ENCODE assay signal across 8 cellular contexts in the genomic region with DNA sequence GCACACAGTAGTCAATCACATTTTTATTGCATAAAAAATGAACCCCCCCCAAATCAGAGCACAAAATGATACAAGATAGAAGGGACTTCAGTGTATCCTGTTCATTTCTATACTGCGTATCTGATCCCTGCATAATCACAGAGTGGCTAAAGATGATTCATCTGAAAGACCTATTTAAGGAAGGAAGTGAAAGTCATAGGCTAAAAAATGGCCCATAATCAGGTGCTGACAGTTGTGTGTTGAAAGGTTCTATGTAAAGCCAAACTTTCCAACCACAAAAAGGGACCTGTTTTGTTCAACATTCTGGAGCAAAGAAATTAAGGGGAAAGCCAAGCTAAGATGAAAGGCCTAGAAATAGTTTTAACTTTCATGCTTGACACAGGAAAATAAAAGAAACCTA.
DNase-seq lines count a peak whose midpoint lies in the region; ATAC-seq lines count a peak whose summit lies in the region.

No MANE protein-coding gene starts in this region.

- peaks cover 4% of the 10 kb centered on the region for H3K9me3 Mint-ChIP-seq in activated T-helper 17 cell treated with anti-CD3 and anti-CD28 coated beads, Interleukin-2, amount 50 U/mL, for 72 hours
- peaks cover 4% of the 10 kb centered on the region for H3K9me3 Mint-ChIP-seq in stimulated activated naive CD8-positive, alpha-beta T cell treated with anti-CD3 and anti-CD28 coated beads, Interleukin-15, Interleukin-2, amounts not matched to agents 100 ng/mL and 50 ng/mL, for 24 hours

- H3K4me1 Mint-ChIP-seq in activated T-helper 17 cell treated with anti-CD3 and anti-CD28 coated beads, Interleukin-2, amount 50 U/mL, for 72 hours: peaks cover 39% of the 10 kb centered on the region
- H3K4me1 Mint-ChIP-seq in stimulated activated naive CD8-positive, alpha-beta T cell treated with anti-CD3 and anti-CD28 coated beads, Interleukin-15, Interleukin-2, amounts not matched to agents 100 ng/mL and 50 ng/mL, for 24 hours (ENCODE audit: low read depth): peaks cover 61% of the 10 kb centered on the region

- peak overlapping the region; percentile 26 for H3K4me3 Mint-ChIP-seq in activated T-helper 17 cell treated with anti-CD3 and anti-CD28 coated beads, Interleukin-2, amount 50 U/mL, for 72 hours
- peak overlapping the region; percentile 41 for H3K4me3 Mint-ChIP-seq in stimulated activated naive CD8-positive, alpha-beta T cell treated with anti-CD3 and anti-CD28 coated beads, Interleukin-15, Interleukin-2, amounts not matched to agents 100 ng/mL and 50 ng/mL, for 24 hours

- H3K36me3 Mint-ChIP-seq in activated T-helper 17 cell treated with anti-CD3 and anti-CD28 coated beads, Interleukin-2, amount 50 U/mL, for 72 hours (ENCODE audit: low read depth): no peaks in the 10 kb centered on the region
- H3K36me3 Mint-ChIP-seq in stimulated activated naive CD8-positive, alpha-beta T cell treated with anti-CD3 and anti-CD28 coated beads, Interleukin-15, Interleukin-2, amounts not matched to agents 100 ng/mL and 50 ng/mL, for 24 hours (ENCODE audit: low read depth): peaks cover 2% of the 10 kb centered on the region

- ATAC-seq in GM21360 (IDR thresholded peaks at IDR 0.05; ENCODE audit: unreplicated experiment) (peak; percentile 93), HG03469 (IDR thresholded peaks at IDR 0.05; ENCODE audit: unreplicated experiment) (peak; percentile 93)
- peak; percentile 87 for ATAC-seq in activated T-helper 17 cell treated with anti-CD3 and anti-CD28 coated beads, Interleukin-2, amount 50 U/mL, for 72 hours (replicated peaks)

- H3K27me3 Mint-ChIP-seq in activated T-helper 17 cell treated with anti-CD3 and anti-CD28 coated beads, Interleukin-2, amount 50 U/mL, for 72 hours: no peaks in the 10 kb centered on the region
- H3K27me3 Mint-ChIP-seq in stimulated activated naive CD8-positive, alpha-beta T cell treated with anti-CD3 and anti-CD28 coated beads, Interleukin-15, Interleukin-2, amounts not matched to agents 100 ng/mL and 50 ng/mL, for 24 hours: no peaks in the 10 kb centered on the region

- H3K27ac Mint-ChIP-seq in activated T-helper 17 cell treated with anti-CD3 and anti-CD28 coated beads, Interleukin-2, amount 50 U/mL, for 72 hours: peak overlapping the region; percentile 55
- peak overlapping the region; percentile 73 for H3K27ac Mint-ChIP-seq in stimulated activated naive CD8-positive, alpha-beta T cell treated with anti-CD3 and anti-CD28 coated beads, Interleukin-15, Interleukin-2, amounts not matched to agents 100 ng/mL and 50 ng/mL, for 24 hours

- DNase-seq in GDM1 (lab: John Stamatoyannopoulos, UW) (peak; percentile 37), DMS53 treated with DMSO at 0.1 percent for 48 hours (lab: John Stamatoyannopoulos, UW; ENCODE audit: unreplicated experiment) (no peak), cerebellum (ENCODE audit: low spot score) (no peak)
- DNase-seq in activated naive CD4-positive, alpha-beta T cell treated with anti-CD3 and anti-CD28 coated beads, Interleukin-2, amount 50 U/mL, for 16 hours: no peak
